ENCODE assay signal across 21 cellular contexts in the genomic region with DNA sequence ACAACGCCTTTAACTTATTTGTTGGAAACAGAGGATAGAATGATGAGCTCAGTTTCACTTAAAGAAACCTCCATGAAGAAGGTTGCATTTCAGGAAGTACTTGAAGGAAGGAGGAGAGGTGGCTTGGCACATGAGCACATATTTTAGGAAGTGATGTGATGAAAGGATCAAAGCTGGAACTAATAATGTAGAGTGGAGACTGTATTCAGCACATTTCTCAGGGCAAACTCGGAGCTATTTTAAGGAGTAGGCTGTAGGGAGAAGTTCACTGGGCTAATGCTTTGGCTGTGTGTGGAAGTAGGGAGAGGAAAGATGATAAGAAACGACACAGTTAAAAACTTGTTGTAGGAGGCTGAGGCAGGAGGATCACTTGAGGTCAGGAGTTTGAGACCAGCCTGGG.
DNase-seq lines count a peak whose midpoint lies in the region; ATAC-seq and TF ChIP-seq lines count a peak whose summit lies in the region.
"Had no signal": no experiment of that assay in that cellular context is flagged by ENCODE, and none has a peak within 500 bp of the region (broad histone marks: within the 10 kb centered on the region; RNA-seq: fewer than 3 reads in every experiment).

No MANE protein-coding gene starts in this region.

- intact Hi-C loops in right cardiac atrium (cut with DNase I) = no loop called here

- TF ChIP-seq CTCF in HFFc6 (IDR thresholded peaks at IDR 0.05) = no peak
- TF ChIP-seq CTCF in fibroblast of mammary gland (conservative IDR thresholded peaks at IDR 0.05; ENCODE audit: control insufficient read depth, insufficient read depth, low read depth, low read length) = no peak

- H3K9me3 ChIP-seq in right cardiac atrium (ENCODE audit: control insufficient read depth, low read length) = no peaks in the 10 kb centered on the region
- H3K9me3 ChIP-seq: SJCRH30 had no signal

- H3K27me3 Mint-ChIP-seq in HFFc6 (ENCODE audit: insufficient read depth) = no peaks in the 10 kb centered on the region
- H3K27me3 Mint-ChIP-seq: B cell; CD4-positive, alpha-beta T cell had no signal

- H3K4me3 Mint-ChIP-seq in HFFc6 = no peak overlapping the region
- H3K4me3 Mint-ChIP-seq: B cell; CD4-positive, alpha-beta T cell had no signal

- H3K36me3 Mint-ChIP-seq in HFFc6 (ENCODE audit: low read depth) = no peaks in the 10 kb centered on the region

- H3K27ac ChIP-seq in right cardiac atrium (ENCODE audit: low read length) = no peak overlapping the region
- H3K27ac ChIP-seq: 22Rv1, HL-60, RWPE1, SJCRH30 had no signal

- H3K4me1 ChIP-seq in right cardiac atrium (ENCODE audit: control insufficient read depth, insufficient read depth, low read length) = peaks cover 3% of the 10 kb centered on the region

- H3K27me3 ChIP-seq in right cardiac atrium (ENCODE audit: control insufficient read depth, insufficient read depth) = no peaks in the 10 kb centered on the region
- H3K27me3 ChIP-seq: SJCRH30 had no signal

- H3K27ac Mint-ChIP-seq in HFFc6 = peak overlapping the region; percentile 3; the same call in 1 of the 2 replicates
- H3K27ac Mint-ChIP-seq: B cell; CD4-positive, alpha-beta T cell had no signal

- DNase-seq in NCI-H510A treated with DMSO at 0.1 percent for 48 hours (lab: John Stamatoyannopoulos, UW) = peak; percentile 4
- DNase-seq in NCI-H510A (lab: John Stamatoyannopoulos, UW) = no peak
- no peak for DNase-seq in HFFc6
- DNase-seq in fibroblast of mammary gland (ENCODE audit: low read depth) = peak; percentile 58
- DNase-seq in right cardiac atrium = no peak
- DNase-seq in C1 segment of cervical spinal cord (lab: John Stamatoyannopoulos, UW) = no peak
- DNase-seq in NCI-H69 (lab: John Stamatoyannopoulos, UW) = no peak
- DNase-seq: CD4-positive, alpha-beta T cell; GF-D8; H7; NCI-H1930; NCI-H2171 treated with DMSO at 0.1 percent for 48 hours; NCI-H446; NCI-H748 treated with DMSO at 0.1 percent for 48 hours had no signal

- H3K4me1 Mint-ChIP-seq in HFFc6 (ENCODE audit: low read depth) = peaks cover 46% of the 10 kb centered on the region
- H3K4me1 Mint-ChIP-seq: B cell had no signal

- no peak overlapping the region for H3K4me3 ChIP-seq in fibroblast of mammary gland (ENCODE audit: control insufficient read depth, low read depth, low read length)
- H3K4me3 ChIP-seq in right cardiac atrium (ENCODE audit: low read length) = no peak overlapping the region
- H3K4me3 ChIP-seq: GM12878, SJCRH30 had no signal

- H3K9me3 Mint-ChIP-seq in HFFc6 = no peaks in the 10 kb centered on the region
- H3K9me3 Mint-ChIP-seq: CD4-positive, alpha-beta T cell had no signal

- WGBS in right cardiac atrium = 33% methylated on average over 3 of the region's 3 CpGs

- ATAC-seq in right cardiac atrium (peak; percentile 39 to 40), GM18858 (IDR thresholded peaks at IDR 0.05; ENCODE audit: unreplicated experiment) (no peak)
- ATAC-seq: GM12878 had no signal

Comparison
In these comparisons a context has a peak if more than half of its experiments do, and no peak if none do; other contexts are left out.
1. DNase-seq: peak in NCI-H510A treated with DMSO at 0.1 percent for 48 hours (single experiment) and fibroblast of mammary gland (single experiment); none in NCI-H510A (single experiment), HFFc6 (single experiment), right cardiac atrium (0 of 3), C1 segment of cervical spinal cord (0 of 14) and NCI-H69 (single experiment).